Comparison of ENCODE assay signal across 17 cellular contexts in the genomic region with DNA sequence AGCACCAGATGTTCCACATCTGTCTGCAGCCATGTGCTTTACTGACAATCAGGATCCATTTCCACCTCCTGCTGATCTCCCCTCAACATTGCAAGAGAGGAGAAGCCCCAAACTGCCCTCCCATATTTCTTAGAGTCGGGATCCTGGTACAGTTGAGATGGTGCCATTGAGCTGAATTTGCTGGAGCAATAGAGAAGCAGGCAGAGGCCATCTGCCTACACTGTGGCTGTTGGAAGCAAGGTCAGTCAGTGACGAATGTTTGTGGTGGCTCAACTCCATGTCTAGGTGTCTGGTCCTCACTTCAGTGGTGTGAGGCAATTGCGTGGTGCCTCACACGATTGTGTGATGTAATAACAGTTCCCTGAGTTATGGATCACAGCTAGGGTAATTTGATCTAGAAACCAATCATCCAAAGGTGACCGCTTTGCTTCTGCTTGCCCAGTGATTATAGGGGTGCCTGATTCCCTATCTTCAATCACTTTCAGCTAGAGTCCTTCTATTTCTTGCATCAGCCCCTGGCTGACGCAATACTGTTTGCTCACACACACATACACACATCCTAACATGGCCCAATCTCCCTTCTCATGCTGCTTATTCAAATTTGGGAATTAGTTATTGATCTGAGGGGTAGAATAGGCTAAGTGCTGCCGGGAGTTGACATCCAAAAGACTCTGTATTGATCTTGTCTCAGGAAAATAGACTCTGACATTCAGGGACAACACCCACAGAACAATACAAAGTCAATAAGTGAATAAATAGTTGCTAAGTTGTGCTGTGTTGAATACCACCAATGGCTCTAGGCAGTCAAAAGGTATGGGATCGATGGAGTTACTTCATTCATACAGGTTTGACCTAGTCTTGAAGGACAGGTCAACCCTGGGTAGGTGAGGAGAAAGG. TPM values are rescaled to one million over a fixed set of nuclear protein-coding genes. Genes with fewer than 3 reads are reported as not detected.
DNase-seq lines count a peak whose midpoint lies in the region; ATAC-seq, FAIRE-seq and TF ChIP-seq lines count a peak whose summit lies in the region.
"Had no signal": no experiment of that assay in that cellular context is flagged by ENCODE, and none has a peak within 500 bp of the region (broad histone marks: within the 10 kb centered on the region; RNA-seq: fewer than 3 reads in every experiment).

No MANE protein-coding gene starts in this region.

- POLR2A ChIA-PET in MCF 10A (lab: Yijun Ruan, JAX): no interaction called here
- POLR2A ChIA-PET in K562 (lab: Yijun Ruan, JAX): interaction anchor here (0.6 kb wide), 1 partner anchor 384 kb away, joined by 3 read pairs; no protein-coding TSS in a partner anchor

- H3K9ac ChIP-seq in K562 (ENCODE audit: insufficient read depth in 1 of 2, low read depth in 2 of 2, low read length in 2 of 2): no peak overlapping the region

- H3K36me3 ChIP-seq in breast epithelium: no peaks in the 10 kb centered on the region
- no peaks in the 10 kb centered on the region for H3K36me3 ChIP-seq in K562 (ENCODE audit: control insufficient read depth, insufficient read depth, low read length)
- H3K36me3 ChIP-seq in stomach: no peaks in the 10 kb centered on the region
- no peaks in the 10 kb centered on the region for H3K36me3 ChIP-seq in right atrium auricular region
- H3K36me3 ChIP-seq: prostate gland, uterus had no signal

- DNase-seq in MCF 10A (ENCODE audit: unreplicated experiment) (peak; percentile 89), breast epithelium (ENCODE audit: low spot score in 2 of 2) (no peak), K562 (ENCODE audit: extremely low read depth in 1 of 4, low spot score in 3 of 4) (peak in 1 of 4 experiments; percentile 29), foreskin fibroblast (peak; percentile 58 to 74), stomach (no peak), right atrium auricular region (ENCODE audit: low spot score) (no peak)
- no peak for DNase-seq in activated CD8-positive, alpha-beta memory T cell treated with anti-CD3 and anti-CD28 coated beads, Interleukin-2, amount 10 ng/mL, durations not matched to agents 7 days and 5 days
- DNase-seq in natural killer cell treated with Interleukin-12 subunit alpha and Interleukin-12 subunit beta and Interleukin-15 and Interleukin-18, amount 100 ng/mL, for 72 hours (ENCODE audit: low spot score): no peak
- DNase-seq: 8988T; effector memory CD4-positive, alpha-beta T cell; foreskin melanocyte; NCI-H187; nephron progenitor cell; stimulated activated CD8-positive, alpha-beta memory T cell treated with anti-CD3 and anti-CD28 coated beads, Interleukin-4, amount 100 ng/mL, for 48 hours; uterus had no signal

- H3K27me3 ChIP-seq in breast epithelium: no peaks in the 10 kb centered on the region
- H3K27me3 ChIP-seq in K562 (ENCODE audit: control insufficient read depth in 2 of 2, insufficient read depth in 2 of 2, low read length in 2 of 2): peaks cover 0 to 5% of the 10 kb centered on the region in 2 experiments; a peak in 2 of 5 replicates
- no peaks in the 10 kb centered on the region for H3K27me3 ChIP-seq in stomach
- H3K27me3 ChIP-seq in right atrium auricular region: no peaks in the 10 kb centered on the region
- H3K27me3 ChIP-seq: uterus had no signal

- no peaks in the 10 kb centered on the region for H3K79me2 ChIP-seq in K562 (ENCODE audit: control insufficient read depth, insufficient read depth, low read length)

- H3K4me3 ChIP-seq in breast epithelium (no peak overlapping the region), K562 (no peak overlapping the region), foreskin fibroblast (ENCODE audit: low read depth in 1 of 2, low read length in 2 of 2) (no peak overlapping the region), stomach (no peak overlapping the region), right atrium auricular region (no peak overlapping the region)
- H3K4me3 ChIP-seq: prostate gland, uterus had no signal

- no peak for FAIRE-seq in K562 (lab: Jason Lieb, UNC)
- FAIRE-seq: G401.6 had no signal

- no peaks in the 10 kb centered on the region for H3K27me3 Mint-ChIP-seq in MCF 10A (ENCODE audit: insufficient read depth, unreplicated experiment)
- peaks cover 16% of the 10 kb centered on the region for H3K27me3 Mint-ChIP-seq in activated CD8-positive, alpha-beta memory T cell treated with anti-CD3 and anti-CD28 coated beads, Interleukin-2, amount 10 ng/mL, durations not matched to agents 7 days and 5 days
- H3K27me3 Mint-ChIP-seq in natural killer cell treated with Interleukin-12 subunit alpha and Interleukin-12 subunit beta and Interleukin-15 and Interleukin-18, amount 100 ng/mL, for 72 hours: peaks cover 10 to 33% of the 10 kb centered on the region in 2 donors

- intact Hi-C loops in MCF 10A (cut with micrococcal nuclease) (no loop called here), breast epithelium (cut with DNase I; ENCODE audit: low total_unique reads) (no loop called here), K562 (cut with micrococcal nuclease) (no loop called here), stomach (cut with DNase I; ENCODE audit: low total_unique reads) (no loop called here)

- H3K27ac Mint-ChIP-seq in MCF 10A (ENCODE audit: low read depth, unreplicated experiment): peak overlapping the region; percentile 88
- H3K27ac Mint-ChIP-seq in activated CD8-positive, alpha-beta memory T cell treated with anti-CD3 and anti-CD28 coated beads, Interleukin-2, amount 10 ng/mL, durations not matched to agents 7 days and 5 days: no peak overlapping the region
- H3K27ac Mint-ChIP-seq in natural killer cell treated with Interleukin-12 subunit alpha and Interleukin-12 subunit beta and Interleukin-15 and Interleukin-18, amount 100 ng/mL, for 72 hours: no peak overlapping the region
- H3K27ac Mint-ChIP-seq: nephron progenitor cell had no signal

- no peaks in the 10 kb centered on the region for H4K20me1 ChIP-seq in K562 (replicated peaks; ENCODE audit: control insufficient read depth, insufficient read depth, low read length)

- H3K9me1 ChIP-seq in K562 (ENCODE audit: control insufficient read depth, insufficient read depth, low read length): no peaks in the 10 kb centered on the region

- peak; percentile 75; the same call in 1 of the 2 replicates for TF ChIP-seq EP300 in K562 (IDR thresholded peaks at IDR 0.05; ENCODE audit: low read length)
- no peak for TF ChIP-seq EP300 in stomach (IDR thresholded peaks at IDR 0.05)

- peaks cover 41% of the 10 kb centered on the region for H3K4me1 Mint-ChIP-seq in MCF 10A (ENCODE audit: insufficient read depth, unreplicated experiment)
- H3K4me1 Mint-ChIP-seq in activated CD8-positive, alpha-beta memory T cell treated with anti-CD3 and anti-CD28 coated beads, Interleukin-2, amount 10 ng/mL, durations not matched to agents 7 days and 5 days: peaks cover 2% of the 10 kb centered on the region
- H3K4me1 Mint-ChIP-seq in natural killer cell treated with Interleukin-12 subunit alpha and Interleukin-12 subunit beta and Interleukin-15 and Interleukin-18, amount 100 ng/mL, for 72 hours (ENCODE audit: low read depth in 2 of 2): peaks cover 0 to 2% of the 10 kb centered on the region in 2 donors

- 9% methylated on average over 8 of the region's 8 CpGs for WGBS in K562 (ENCODE audit: insufficient coverage, low coverage, missing lambda C conversion rate)
- WGBS in stomach, 5 donors: 74 to 88% (median 87%) methylated on average over 8 of the region's 8 CpGs

- TF ChIP-seq POLR2A in breast epithelium (IDR thresholded peaks at IDR 0.05): no peak
- TF ChIP-seq POLR2A in K562 (conservative IDR thresholded peaks at IDR 0.05): no peak
- no peak for TF ChIP-seq POLR2A in stomach (IDR thresholded peaks at IDR 0.05)

- peak; percentile 65 for ATAC-seq in K562
- no peak for ATAC-seq in activated CD8-positive, alpha-beta memory T cell treated with anti-CD3 and anti-CD28 coated beads, Interleukin-2, amount 10 ng/mL, durations not matched to agents 7 days and 5 days
- no peak for ATAC-seq in natural killer cell treated with Interleukin-12 subunit alpha and Interleukin-12 subunit beta and Interleukin-15 and Interleukin-18, amount 100 ng/mL, for 72 hours

- H2AFZ ChIP-seq in K562 (ENCODE audit: low read depth, low read length): peak overlapping the region; percentile 23

- H3K9me3 ChIP-seq in breast epithelium: no peaks in the 10 kb centered on the region
- H3K9me3 ChIP-seq in K562 (replicated peaks; ENCODE audit: control insufficient read depth, insufficient read depth, low read depth, low read length): no peaks in the 10 kb centered on the region
- no peaks in the 10 kb centered on the region for H3K9me3 ChIP-seq in stomach
- no peaks in the 10 kb centered on the region for H3K9me3 ChIP-seq in right atrium auricular region
- H3K9me3 ChIP-seq: prostate gland, uterus had no signal

- TF ChIP-seq CTCF in MCF 10A (IDR thresholded peaks at IDR 0.05; ENCODE audit: unreplicated experiment) (no peak), breast epithelium (IDR thresholded peaks at IDR 0.05) (no peak), K562 (IDR thresholded peaks at IDR 0.05 in 2 of 3, conservative IDR thresholded peaks at IDR 0.05 in 1 of 3; ENCODE audit: insufficient read depth in 2 of 3, low read depth in 1 of 3, low read length in 3 of 3) (peak in 1 of 3 experiments; percentile 12; a peak in 2 of 6 replicates), foreskin fibroblast (IDR thresholded peaks at IDR 0.05; ENCODE audit: low read depth, low read length) (no peak), stomach (IDR thresholded peaks at IDR 0.05) (no peak), right atrium auricular region (IDR thresholded peaks at IDR 0.05) (no peak)

- H3K4me3 Mint-ChIP-seq in MCF 10A (ENCODE audit: unreplicated experiment): no peak overlapping the region
- no peak overlapping the region for H3K4me3 Mint-ChIP-seq in activated CD8-positive, alpha-beta memory T cell treated with anti-CD3 and anti-CD28 coated beads, Interleukin-2, amount 10 ng/mL, durations not matched to agents 7 days and 5 days
- no peak overlapping the region for H3K4me3 Mint-ChIP-seq in natural killer cell treated with Interleukin-12 subunit alpha and Interleukin-12 subunit beta and Interleukin-15 and Interleukin-18, amount 100 ng/mL, for 72 hours
- H3K4me3 Mint-ChIP-seq: nephron progenitor cell had no signal

- no peaks in the 10 kb centered on the region for H3K4me1 ChIP-seq in breast epithelium
- peaks cover 5 to 37% of the 10 kb centered on the region in 2 experiments; a peak in 3 of 5 replicates for H3K4me1 ChIP-seq in K562 (replicated peaks in 1 of 2; ENCODE audit: control insufficient read depth in 2 of 2, insufficient read depth in 2 of 2, low read length in 2 of 2)
- H3K4me1 ChIP-seq in stomach: peaks cover 0 to 22% (median 7%) of the 10 kb centered on the region in 4 donors
- H3K4me1 ChIP-seq in right atrium auricular region: no peaks in the 10 kb centered on the region
- H3K4me1 ChIP-seq: prostate gland, uterus had no signal

- no peak overlapping the region for H3K4me2 ChIP-seq in K562 (ENCODE audit: insufficient read depth, low read length)

- in situ Hi-C loops in K562 (cut with MboI): no loop called here

- no TSS peak for BruUV-seq in MCF 10A (replicated peaks; lab: Mats Ljungman, UMichigan)
- BruUV-seq in K562 (replicated peaks; lab: Mats Ljungman, UMichigan): no TSS peak

- CTCF ChIA-PET in MCF 10A (lab: Yijun Ruan, JAX): interaction anchor here (0.6 to 1.6 kb wide), 2 partner anchors 58 to 1213 kb away, joined by 3 to 4 read pairs; no protein-coding TSS in a partner anchor
- CTCF ChIA-PET in K562 (lab: Yijun Ruan, JAX; ENCODE audit: low intra/inter-chr PET ratio): no interaction called here
- CTCF ChIA-PET in activated CD8-positive, alpha-beta memory T cell treated with anti-CD3 and anti-CD28 coated beads, Interleukin-2, amount 10 ng/mL, durations not matched to agents 7 days and 5 days (lab: Charles Lee): interaction anchor here (0.9 kb wide), 1 partner anchor 45 kb away, joined by 3 read pairs; no protein-coding TSS in a partner anchor

- no peak overlapping the region for H3K27ac ChIP-seq in breast epithelium
- H3K27ac ChIP-seq in K562 (ENCODE audit: extremely low read depth, low read depth, low read length): no peak overlapping the region; the same call in 2 of the 3 replicates
- peak overlapping the region; percentile 49 to 84 (median 71) for H3K27ac ChIP-seq in stomach
- no peak overlapping the region for H3K27ac ChIP-seq in right atrium auricular region
- H3K27ac ChIP-seq: prostate gland, uterus had no signal

- TF ChIP-seq RAD21 in K562 (CRISPR knock-in tag; conservative IDR thresholded peaks at IDR 0.05 in 1 of 2, IDR thresholded peaks at IDR 0.05 in 1 of 2): no peak

- H3K36me3 Mint-ChIP-seq in MCF 10A (ENCODE audit: insufficient read depth, unreplicated experiment): no peaks in the 10 kb centered on the region
- H3K36me3 Mint-ChIP-seq in activated CD8-positive, alpha-beta memory T cell treated with anti-CD3 and anti-CD28 coated beads, Interleukin-2, amount 10 ng/mL, durations not matched to agents 7 days and 5 days: no peaks in the 10 kb centered on the region
- H3K36me3 Mint-ChIP-seq in natural killer cell treated with Interleukin-12 subunit alpha and Interleukin-12 subunit beta and Interleukin-15 and Interleukin-18, amount 100 ng/mL, for 72 hours: no peaks in the 10 kb centered on the region

- no peaks in the 10 kb centered on the region for H3K9me3 Mint-ChIP-seq in MCF 10A (ENCODE audit: unreplicated experiment)
- H3K9me3 Mint-ChIP-seq in activated CD8-positive, alpha-beta memory T cell treated with anti-CD3 and anti-CD28 coated beads, Interleukin-2, amount 10 ng/mL, durations not matched to agents 7 days and 5 days (ENCODE audit: low read depth): no peaks in the 10 kb centered on the region
- no peaks in the 10 kb centered on the region for H3K9me3 Mint-ChIP-seq in natural killer cell treated with Interleukin-12 subunit alpha and Interleukin-12 subunit beta and Interleukin-15 and Interleukin-18, amount 100 ng/mL, for 72 hours
- H3K9me3 Mint-ChIP-seq: nephron progenitor cell had no signal

RNA-seq across cellular contexts. Expression of gene SLC35B4, which starts 46.1 kb away (rescaled TPM):
- total RNA-seq in MCF 10A (2022) (18.6 and 24.5 TPM in 2 replicates), breast epithelium (10 to 100 TPM in 1 of 3 donors, 1 to 10 TPM in 2; 7.3 to 13.8 (median 8.5) TPM), K562 (2014; rRNA removed) (12.1 and 20.9 TPM in 2 replicates), K562 (2014; rRNA removed; fragmentation: Illumina TruSeq; extraction: Trizol) (17.6 and 20.0 TPM in 2 replicates), K562 (2015; rRNA removed; fragmentation: Illumina TruSeq; extraction: Trizol) (21.2 and 22.4 TPM in 2 replicates), K562 (2021) (28.0 and 28.2 TPM in 2 replicates), stomach (10 to 100 TPM in 2 of 5 donors, 1 to 10 TPM in 3; 3.2 to 13.0 (median 8.3) TPM), right atrium auricular region (1 to 10 TPM; 3.4 to 4.8 TPM)
- total RNA-seq in K562 (2011; cell fraction: chromatin; rRNA removed; ENCODE audit: low replicate concordance): 36.2 and 46.3 TPM in 2 replicates
- total RNA-seq in K562 (2011; cell fraction: nucleolus; rRNA removed): 20.3 and 25.4 TPM in 2 replicates
- total RNA-seq in K562 (2011; cell fraction: nucleoplasm; rRNA removed): 36.7 and 64.9 TPM in 2 replicates
- polyA plus RNA-seq in K562 (2011; rRNA removed) (29.9 and 34.9 TPM in 2 replicates), K562 (2014; fragmentation: Illumina TruSeq; extraction: Trizol) (18.1 and 20.4 TPM in 2 replicates), K562 (2014; fragmentation: Nextera tagmentation; extraction: Ambion mirVana) (1 to 10 TPM; 6.1 to 7.0 TPM), K562 (2014; rRNA removed) (10.0 and 20.4 TPM in 2 replicates), stomach (1 to 10 TPM; 1.9 to 2.0 (median 2.0) TPM)
- polyA plus RNA-seq in K562 (2011; cell fraction: cytosol; rRNA removed): 22.9 and 25.7 TPM in 2 replicates
- 22.4 and 26.3 TPM in 2 replicates for polyA plus RNA-seq in K562 (2011; cell fraction: nucleus; rRNA removed)
- 12.9 and 15.5 TPM in 2 replicates for polyA plus RNA-seq in K562 (2012)
- polyA minus RNA-seq in K562 (2011; rRNA and poly(A)+ RNA removed): 46.0 and 51.7 TPM in 2 replicates
- polyA minus RNA-seq in K562 (2011; cell fraction: cytosol; rRNA and poly(A)+ RNA removed): 21.2 and 31.0 TPM in 2 replicates
- 10.8 and 16.6 TPM in 2 replicates for polyA minus RNA-seq in K562 (2011; cell fraction: nucleus; rRNA and poly(A)+ RNA removed)
- 10 to 100 TPM; 16.1 to 18.0 TPM for total RNA-seq in activated CD8-positive, alpha-beta memory T cell treated with anti-CD3 and anti-CD28 coated beads, Interleukin-2, amount 10 ng/mL, durations not matched to agents 7 days and 5 days
- 10 to 100 TPM; 22.7 to 32.0 TPM for total RNA-seq in natural killer cell treated with Interleukin-12 subunit alpha and Interleukin-12 subunit beta and Interleukin-15 and Interleukin-18, amount 100 ng/mL, for 72 hours

Comparison
In these comparisons a context has a peak if more than half of its experiments do, and no peak if none do; other contexts are left out.
1. DNase-seq: peak in MCF 10A (single experiment) and foreskin fibroblast (2 of 2); none in breast epithelium (0 of 2), stomach (single experiment), right atrium auricular region (single experiment), activated CD8-positive, alpha-beta memory T cell treated with anti-CD3 and anti-CD28 coated beads, Interleukin-2, amount 10 ng/mL, durations not matched to agents 7 days and 5 days (single experiment) and natural killer cell treated with Interleukin-12 subunit alpha and Interleukin-12 subunit beta and Interleukin-15 and Interleukin-18, amount 100 ng/mL, for 72 hours (single experiment).
2. H3K27ac ChIP-seq: peak in stomach (5 of 5); none in breast epithelium (0 of 2), K562 (single experiment) and right atrium auricular region (0 of 2).